Comparison of ENCODE assay signal across 9 cellular contexts in genomic region chr1:201488817-201489581, GRCh38. TPM values are rescaled to one million over a fixed set of nuclear protein-coding genes. Genes with fewer than 3 reads are reported as not detected.
A peak's percentile ranks its signal among the peaks of the same experiment; 100 is the strongest.
DNase-seq lines count a peak whose midpoint lies in the region; ATAC-seq and TF ChIP-seq lines count a peak whose summit lies in the region.
"Had no signal": no experiment of that assay in that cellular context is flagged by ENCODE, and none has a peak within 500 bp of the region (broad histone marks: within the 10 kb centered on the region; RNA-seq: fewer than 3 reads in every experiment).

No MANE protein-coding gene starts in this region.

- no peaks in the 10 kb centered on the region for H3K36me3 ChIP-seq in PC-9 (ENCODE audit: low read depth)

- H3K9me3 ChIP-seq in AG04450 (ENCODE audit: control insufficient read depth, insufficient read depth, low read length) (no peaks in the 10 kb centered on the region), PC-9 (ENCODE audit: insufficient read depth, low read depth) (no peaks in the 10 kb centered on the region)

- no peak for ATAC-seq in GM21529 (IDR thresholded peaks at IDR 0.05; ENCODE audit: unreplicated experiment)

- H3K4me1 ChIP-seq in PC-9 (replicated peaks; ENCODE audit: insufficient read depth) = peaks cover 43% of the 10 kb centered on the region

- H3K27me3 ChIP-seq in AG04450 (ENCODE audit: control insufficient read depth, insufficient read depth, low read length) (no peaks in the 10 kb centered on the region), PC-9 (ENCODE audit: insufficient read depth, low read depth) (no peaks in the 10 kb centered on the region)

- H4K20me1 ChIP-seq in PC-9 (ENCODE audit: insufficient read depth) = no peaks in the 10 kb centered on the region

- H3K4me2 ChIP-seq in PC-9 = peak overlapping the region; percentile 54

- DNase-seq in AG04450 (ENCODE audit: low read depth, low spot score) (peak; percentile 78), PC-9 (peak; percentile 92 to 95), epidermal melanocyte (ENCODE audit: insufficient read length, low spot score) (peak; percentile 87), myocyte (ENCODE audit: low read depth) (peak; percentile 87), cortex of kidney (lab: John Stamatoyannopoulos, UW) (no peak), GM10248 (ENCODE audit: extremely low spot score) (no peak)
- DNase-seq in activated naive CD4-positive, alpha-beta T cell treated with anti-CD3 and anti-CD28 coated beads, Interleukin-2, amount 50 U/mL, for 16 hours = no peak
- DNase-seq: DMS53 had no signal

- peaks cover 41% of the 10 kb centered on the region; the same call in 1 of the 2 replicates for H3F3A ChIP-seq in PC-9 (ENCODE audit: insufficient read depth, low read depth)

- no peaks in the 10 kb centered on the region for H3K9me2 ChIP-seq in PC-9 (ENCODE audit: insufficient read depth)

- CTCF ChIA-PET in AG04450 (lab: Charles Lee) (interaction anchor here (13.3 kb wide), 1 partner anchor 23 kb away, joined by 307 read pairs; no protein-coding TSS in a partner anchor), PC-9 (lab: Charles Lee) (interaction anchor here (0.6 to 1.4 kb wide), 2 partner anchors 27 to 141 kb away, joined by 3 to 14 read pairs; no protein-coding TSS in a partner anchor), GM10248 (lab: Yijun Ruan, JAX) (interaction anchor here (1.8 to 21.3 kb wide), 2 partner anchors 18 to 41 kb away, joined by 8 to 504 read pairs; partner anchors contain the start of gene CSRP1)

- no peak for TF ChIP-seq CTCF in AG04450 (IDR thresholded peaks at IDR 0.05; ENCODE audit: low read depth, low read length)
- TF ChIP-seq CTCF in PC-9 (conservative IDR thresholded peaks at IDR 0.05) = no peak
- TF ChIP-seq CTCF in GM10248 (IDR thresholded peaks at IDR 0.05; ENCODE audit: control extremely low read depth, extremely low read depth, low read depth, missing control alignments) = no peak

- POLR2A ChIA-PET in AG04450 (lab: Yijun Ruan, JAX) = interaction anchor here (0.6 to 7.4 kb wide), 4 partner anchors 9 to 340 kb away, joined by 4 to 66 read pairs (median 4); partner anchors contain the start of gene IPO9
- POLR2A ChIA-PET in PC-9 (lab: Charles Lee; ENCODE audit: unreplicated experiment) = interaction anchor here (0.6 kb wide), 3 partner anchors 21 to 253 kb away, joined by 4 to 8 read pairs (median 5); no protein-coding TSS in a partner anchor
- POLR2A ChIA-PET in GM10248 (lab: Yijun Ruan, JAX) = no interaction called here

- BruUV-seq in PC-9 (replicated peaks; lab: Mats Ljungman, UMichigan) = no TSS peak

- H3K27ac ChIP-seq in AG04450 (ENCODE audit: low read depth, low read length) = peak overlapping the region; percentile 80
- peak overlapping the region; percentile 78 for H3K27ac ChIP-seq in PC-9

- no peak overlapping the region for H2AFZ ChIP-seq in PC-9

- H3K79me2 ChIP-seq in PC-9 (ENCODE audit: low read depth) = no peaks in the 10 kb centered on the region

- H3K4me3 ChIP-seq in AG04450 (ENCODE audit: low read depth, low read length) (no peak overlapping the region), PC-9 (no peak overlapping the region)

- intact Hi-C loops in PC-9 (cut with micrococcal nuclease; ENCODE audit: unreplicated experiment) = loop anchor here (1.0 to 2.0 kb wide), 2 partner anchors 28 kb away; no protein-coding TSS in a partner anchor

RNA-seq across cellular contexts. Expression of gene CSRP1, which starts 17.9 kb away (rescaled TPM):
- polyA plus RNA-seq in AG04450 (2011; rRNA removed) = 641 and 730 TPM in 2 replicates
- 568 and 749 TPM in 2 replicates for polyA minus RNA-seq in AG04450 (2011; rRNA and poly(A)+ RNA removed)
- total RNA-seq in PC-9 (2021) (56.8 and 61.3 TPM in 2 replicates), myocyte (184 and 198 TPM in 2 replicates)
- 472 TPM for polyA plus RNA-seq in myocyte (2012)

RNA-seq across cellular contexts. Expression of gene PHLDA3, which starts 20.0 kb away (rescaled TPM):
- polyA plus RNA-seq in AG04450 (2011; rRNA removed) = 58.9 and 73.9 TPM in 2 replicates
- 31.5 and 42.8 TPM in 2 replicates for polyA minus RNA-seq in AG04450 (2011; rRNA and poly(A)+ RNA removed)
- 31.6 and 46.4 TPM in 2 replicates for total RNA-seq in PC-9 (2021)
- 267 and 319 TPM in 2 replicates for total RNA-seq in myocyte
- 271 TPM for polyA plus RNA-seq in myocyte (2012)

RNA-seq across cellular contexts. Expression of gene NAV1, which starts 49.9 kb away (rescaled TPM):
- 17.5 and 23.0 TPM in 2 replicates for polyA plus RNA-seq in AG04450 (2011; rRNA removed)
- polyA minus RNA-seq in AG04450 (2011; rRNA and poly(A)+ RNA removed) = 44.0 and 55.7 TPM in 2 replicates
- total RNA-seq in PC-9 (2021) (44.5 and 45.3 TPM in 2 replicates), myocyte (30.5 and 43.3 TPM in 2 replicates)
- 55.9 TPM for polyA plus RNA-seq in myocyte (2012)

Comparison
In these comparisons a context has a peak if more than half of its experiments do, and no peak if none do; other contexts are left out.
1. DNase-seq: peak in AG04450 (single experiment), PC-9 (2 of 2), epidermal melanocyte (single experiment) and myocyte (single experiment); none in cortex of kidney (single experiment), GM10248 (single experiment) and activated naive CD4-positive, alpha-beta T cell treated with anti-CD3 and anti-CD28 coated beads, Interleukin-2, amount 50 U/mL, for 16 hours (single experiment).